19 cellular contexts compared by ENCODE assay signal in the genomic region with DNA sequence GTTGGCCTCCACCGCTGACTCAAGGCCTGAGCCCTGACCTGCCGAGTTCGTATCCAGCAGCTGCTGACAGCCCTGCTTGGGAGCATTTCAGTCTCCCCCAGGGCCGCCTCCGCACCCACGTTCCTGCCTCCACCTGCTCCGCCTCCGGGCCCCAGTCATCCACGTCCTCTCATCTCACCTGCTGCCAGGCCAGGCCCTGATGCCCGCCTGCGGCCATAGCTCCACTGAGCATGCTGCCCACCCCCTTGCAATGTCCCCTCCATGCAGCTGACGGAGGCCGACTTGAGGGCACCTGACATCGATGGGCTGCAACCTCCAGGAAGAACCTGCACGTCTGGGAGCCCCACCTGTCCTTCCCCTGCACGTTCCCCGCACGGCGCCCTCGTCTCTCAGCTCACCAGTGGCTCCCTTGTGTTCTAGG.
"Had no signal": no experiment of that assay in that cellular context is flagged by ENCODE, and none has a peak within 500 bp of the region (broad histone marks: within the 10 kb centered on the region; RNA-seq: fewer than 3 reads in every experiment).

No MANE protein-coding gene starts in this region.

- DNase-seq: activated CD4-positive, alpha-beta T cell treated with anti-CD3 and anti-CD28 coated beads, Interleukin-2, amount 10 ng/mL, durations not matched to agents 24 days and 14 days; activated CD8-positive, alpha-beta memory T cell treated with anti-CD3 and anti-CD28 coated beads for 24 hours; activated naive CD4-positive, alpha-beta T cell treated with anti-CD3 and anti-CD28 coated beads for 36 hours; caudate nucleus; cortex of kidney; effector CD8-positive, alpha-beta T cell; foreskin melanocyte; left cardiac atrium; naive thymus-derived CD4-positive, alpha-beta T cell; SJCRH30; stimulated activated naive CD8-positive, alpha-beta T cell treated with anti-CD3 and anti-CD28 coated beads, Interleukin-15, Interleukin-2, amounts not matched to agents 100 U/mL and 50 U/mL, for 24 hours; T-helper 2 cell; trophoblast cell had no signal

- H3K36me3 ChIP-seq: SJCRH30 had no signal

- H3K9me3 Mint-ChIP-seq: activated CD4-positive, alpha-beta T cell treated with anti-CD3 and anti-CD28 coated beads, Interleukin-2, amount 10 ng/mL, durations not matched to agents 24 days and 14 days; activated naive CD4-positive, alpha-beta T cell treated with anti-CD3 and anti-CD28 coated beads for 36 hours; activated T-helper 1 cell treated with anti-CD3 and anti-CD28 coated beads, Interleukin-12 subunit alpha, Interleukin-12 subunit beta, Interleukin-2, Interleukin-4 antibody, amounts not matched to agents 30 ng/mL and 10 ng/mL and 1 ng/mL, durations not matched to agents 14 hours and 24 hours and 36 hours; WTC11 had no signal

- H3K27ac Mint-ChIP-seq: activated CD4-positive, alpha-beta T cell treated with anti-CD3 and anti-CD28 coated beads, Interleukin-2, amount 10 ng/mL, durations not matched to agents 24 days and 14 days; activated naive CD4-positive, alpha-beta T cell treated with anti-CD3 and anti-CD28 coated beads for 36 hours; activated T-helper 1 cell treated with anti-CD3 and anti-CD28 coated beads, Interleukin-12 subunit alpha, Interleukin-12 subunit beta, Interleukin-2, Interleukin-4 antibody, amounts not matched to agents 30 ng/mL and 10 ng/mL and 1 ng/mL, durations not matched to agents 14 hours and 24 hours and 36 hours; naive thymus-derived CD4-positive, alpha-beta T cell; WTC11 had no signal

- H3K27me3 ChIP-seq: adrenal gland, right atrium auricular region, SJCRH30 had no signal

- H3K4me1 Mint-ChIP-seq: activated CD4-positive, alpha-beta T cell treated with anti-CD3 and anti-CD28 coated beads, Interleukin-2, amount 10 ng/mL, durations not matched to agents 24 days and 14 days had no signal

- H3K9me3 ChIP-seq: adrenal gland, mucosa of descending colon, right atrium auricular region, SJCRH30 had no signal

- H3K4me2 ChIP-seq: smooth muscle cell had no signal

- H3K4me3 ChIP-seq: adrenal gland, mucosa of descending colon, right atrium auricular region, SJCRH30, smooth muscle cell had no signal

- H3K4me3 Mint-ChIP-seq: activated CD4-positive, alpha-beta T cell treated with anti-CD3 and anti-CD28 coated beads, Interleukin-2, amount 10 ng/mL, durations not matched to agents 24 days and 14 days; activated naive CD4-positive, alpha-beta T cell treated with anti-CD3 and anti-CD28 coated beads for 36 hours; activated T-helper 1 cell treated with anti-CD3 and anti-CD28 coated beads, Interleukin-12 subunit alpha, Interleukin-12 subunit beta, Interleukin-2, Interleukin-4 antibody, amounts not matched to agents 30 ng/mL and 10 ng/mL and 1 ng/mL, durations not matched to agents 14 hours and 24 hours and 36 hours; naive thymus-derived CD4-positive, alpha-beta T cell; WTC11 had no signal

- H3K27me3 Mint-ChIP-seq: activated CD4-positive, alpha-beta T cell treated with anti-CD3 and anti-CD28 coated beads, Interleukin-2, amount 10 ng/mL, durations not matched to agents 24 days and 14 days; naive thymus-derived CD4-positive, alpha-beta T cell had no signal

- ATAC-seq: left cardiac atrium; mucosa of descending colon; naive thymus-derived CD4-positive, alpha-beta T cell; stimulated activated naive CD8-positive, alpha-beta T cell treated with anti-CD3 and anti-CD28 coated beads, Interleukin-15, Interleukin-2, amounts not matched to agents 100 U/mL and 50 U/mL, for 24 hours; WTC11 had no signal

- H3K27ac ChIP-seq: adrenal gland, right atrium auricular region, SJCRH30 had no signal

- H3K36me3 Mint-ChIP-seq: WTC11 had no signal

- H3K4me1 ChIP-seq: adrenal gland, right atrium auricular region, SJCRH30 had no signal
